ENCODE assay signal across 37 cellular contexts in genomic region chr7:104388222-104388621, GRCh38. TPM values are rescaled to one million over a fixed set of nuclear protein-coding genes. Genes with fewer than 3 reads are reported as not detected.
"Had no signal": no experiment of that assay in that cellular context is flagged by ENCODE, and none has a peak within 500 bp of the region (broad histone marks: within the 10 kb centered on the region; RNA-seq: fewer than 3 reads in every experiment).

No MANE protein-coding gene starts in this region.

- H3K4me3 Mint-ChIP-seq: activated CD4-positive, alpha-beta memory T cell treated with anti-CD3 and anti-CD28 coated beads, Interleukin-2, amount 10 ng/mL, durations not matched to agents 7 days and 5 days; activated CD4-positive, alpha-beta T cell treated with anti-CD3 and anti-CD28 coated beads for 36 hours; activated CD4-positive, alpha-beta T cell treated with anti-CD3 and anti-CD28 coated beads, Interleukin-2, amount 10 ng/mL, durations not matched to agents 7 days and 5 days; activated CD8-positive, alpha-beta memory T cell treated with anti-CD3 and anti-CD28 coated beads, Interleukin-2, amount 10 ng/mL, durations not matched to agents 7 days and 5 days; activated CD8-positive, alpha-beta T cell treated with anti-CD3 and anti-CD28 coated beads, Interleukin-2, amount 10 ng/mL, durations not matched to agents 7 days and 5 days; activated naive CD4-positive, alpha-beta T cell treated with anti-CD3 and anti-CD28 coated beads, Interleukin-2, amount 10 ng/mL, durations not matched to agents 7 days and 5 days; activated naive CD4-positive, alpha-beta T cell treated with anti-CD3 and anti-CD28 coated beads, Interleukin-2, amount 50 U/mL, for 24 hours; activated naive CD8-positive, alpha-beta T cell; activated naive CD8-positive, alpha-beta T cell treated with anti-CD3 and anti-CD28 coated beads, Interleukin-2, amount 10 ng/mL, durations not matched to agents 7 days and 5 days; activated naive CD8-positive, alpha-beta T cell treated with anti-CD3 and anti-CD28 coated beads, Interleukin-2, amount 50 U/mL, for 24 hours; activated T-cell treated with anti-CD3 and anti-CD28 coated beads, Interleukin-2, amount 50 U/mL, for 24 hours; brain; central memory CD8-positive, alpha-beta T cell; T-helper 17 cell had no signal

- H3K27me3 Mint-ChIP-seq: activated CD4-positive, alpha-beta memory T cell treated with anti-CD3 and anti-CD28 coated beads, Interleukin-2, amount 10 ng/mL, durations not matched to agents 7 days and 5 days; activated CD4-positive, alpha-beta T cell treated with anti-CD3 and anti-CD28 coated beads for 36 hours; activated CD4-positive, alpha-beta T cell treated with anti-CD3 and anti-CD28 coated beads, Interleukin-2, amount 10 ng/mL, durations not matched to agents 7 days and 5 days; activated CD8-positive, alpha-beta memory T cell treated with anti-CD3 and anti-CD28 coated beads, Interleukin-2, amount 10 ng/mL, durations not matched to agents 7 days and 5 days; activated naive CD4-positive, alpha-beta T cell treated with anti-CD3 and anti-CD28 coated beads, Interleukin-2, amount 10 ng/mL, durations not matched to agents 7 days and 5 days; activated naive CD8-positive, alpha-beta T cell treated with anti-CD3 and anti-CD28 coated beads, Interleukin-2, amount 10 ng/mL, durations not matched to agents 7 days and 5 days; activated naive CD8-positive, alpha-beta T cell treated with anti-CD3 and anti-CD28 coated beads, Interleukin-2, amount 50 U/mL, for 24 hours; activated T-cell treated with anti-CD3 and anti-CD28 coated beads, Interleukin-2, amount 50 U/mL, for 24 hours; brain; central memory CD8-positive, alpha-beta T cell; T-helper 17 cell had no signal

- H3K4me1 Mint-ChIP-seq: activated CD4-positive, alpha-beta memory T cell treated with anti-CD3 and anti-CD28 coated beads, Interleukin-2, amount 10 ng/mL, durations not matched to agents 7 days and 5 days; activated CD4-positive, alpha-beta T cell treated with anti-CD3 and anti-CD28 coated beads for 36 hours; activated CD4-positive, alpha-beta T cell treated with anti-CD3 and anti-CD28 coated beads, Interleukin-2, amount 10 ng/mL, durations not matched to agents 7 days and 5 days; activated CD8-positive, alpha-beta memory T cell treated with anti-CD3 and anti-CD28 coated beads, Interleukin-2, amount 10 ng/mL, durations not matched to agents 7 days and 5 days; activated naive CD4-positive, alpha-beta T cell treated with anti-CD3 and anti-CD28 coated beads, Interleukin-2, amount 10 ng/mL, durations not matched to agents 7 days and 5 days; activated naive CD4-positive, alpha-beta T cell treated with anti-CD3 and anti-CD28 coated beads, Interleukin-2, amount 50 U/mL, for 24 hours; activated naive CD8-positive, alpha-beta T cell treated with anti-CD3 and anti-CD28 coated beads, Interleukin-2, amount 10 ng/mL, durations not matched to agents 7 days and 5 days; activated naive CD8-positive, alpha-beta T cell treated with anti-CD3 and anti-CD28 coated beads, Interleukin-2, amount 50 U/mL, for 24 hours; brain; central memory CD8-positive, alpha-beta T cell; T-helper 17 cell had no signal

- H3K9me3 Mint-ChIP-seq: central memory CD8-positive, alpha-beta T cell had no signal

- H3K36me3 Mint-ChIP-seq: activated CD8-positive, alpha-beta memory T cell treated with anti-CD3 and anti-CD28 coated beads, Interleukin-2, amount 10 ng/mL, durations not matched to agents 7 days and 5 days; activated naive CD4-positive, alpha-beta T cell treated with anti-CD3 and anti-CD28 coated beads, Interleukin-2, amount 10 ng/mL, durations not matched to agents 7 days and 5 days; activated naive CD4-positive, alpha-beta T cell treated with anti-CD3 and anti-CD28 coated beads, Interleukin-2, amount 50 U/mL, for 24 hours; activated naive CD8-positive, alpha-beta T cell; activated naive CD8-positive, alpha-beta T cell treated with anti-CD3 and anti-CD28 coated beads, Interleukin-2, amount 10 ng/mL, durations not matched to agents 7 days and 5 days; brain had no signal

- H3K27ac Mint-ChIP-seq: activated CD4-positive, alpha-beta memory T cell treated with anti-CD3 and anti-CD28 coated beads, Interleukin-2, amount 10 ng/mL, durations not matched to agents 7 days and 5 days; activated CD4-positive, alpha-beta T cell treated with anti-CD3 and anti-CD28 coated beads for 36 hours; activated CD8-positive, alpha-beta memory T cell treated with anti-CD3 and anti-CD28 coated beads, Interleukin-2, amount 10 ng/mL, durations not matched to agents 7 days and 5 days; activated CD8-positive, alpha-beta T cell treated with anti-CD3 and anti-CD28 coated beads, Interleukin-2, amount 10 ng/mL, durations not matched to agents 7 days and 5 days; activated naive CD4-positive, alpha-beta T cell treated with anti-CD3 and anti-CD28 coated beads, Interleukin-2, amount 10 ng/mL, durations not matched to agents 7 days and 5 days; activated naive CD4-positive, alpha-beta T cell treated with anti-CD3 and anti-CD28 coated beads, Interleukin-2, amount 50 U/mL, for 24 hours; activated naive CD8-positive, alpha-beta T cell; activated naive CD8-positive, alpha-beta T cell treated with anti-CD3 and anti-CD28 coated beads, Interleukin-2, amount 10 ng/mL, durations not matched to agents 7 days and 5 days; activated naive CD8-positive, alpha-beta T cell treated with anti-CD3 and anti-CD28 coated beads, Interleukin-2, amount 50 U/mL, for 24 hours; activated T-cell treated with anti-CD3 and anti-CD28 coated beads, Interleukin-2, amount 50 U/mL, for 24 hours; activated T-helper 2 cell treated with anti-CD3 and anti-CD28 coated beads, Interferon-gamma antibody, Interleukin-2, Interleukin-4, amounts not matched to agents 10 μg/mL and 5 μg/mL and 100 μg/mL, durations not matched to agents 14 hours and 24 hours and 36 hours; brain; T-helper 17 cell had no signal

- ATAC-seq: activated CD4-positive, alpha-beta T cell treated with anti-CD3 and anti-CD28 coated beads for 36 hours; activated CD4-positive, CD25-positive, alpha-beta regulatory T cell treated with anti-CD3 and anti-CD28 coated beads, Interleukin-2, amount 50 U/mL, for 24 hours; activated CD8-positive, alpha-beta memory T cell treated with anti-CD3 and anti-CD28 coated beads, Interleukin-2, amount 10 ng/mL, durations not matched to agents 7 days and 5 days; activated CD8-positive, alpha-beta T cell treated with anti-CD3 and anti-CD28 coated beads, Interleukin-2, amount 10 ng/mL, durations not matched to agents 7 days and 5 days; activated naive CD8-positive, alpha-beta T cell treated with anti-CD3 and anti-CD28 coated beads, Interleukin-2, amount 50 U/mL, for 24 hours; T-helper 17 cell had no signal

- DNase-seq: activated CD4-positive, alpha-beta memory T cell treated with anti-CD3 and anti-CD28 coated beads, Interleukin-2, amount 10 ng/mL, durations not matched to agents 7 days and 5 days; activated CD4-positive, alpha-beta T cell treated with anti-CD3 and anti-CD28 coated beads for 1 hour; activated CD4-positive, alpha-beta T cell treated with anti-CD3 and anti-CD28 coated beads for 36 hours; activated CD4-positive, alpha-beta T cell treated with anti-CD3 and anti-CD28 coated beads for 48 hours; activated CD4-positive, alpha-beta T cell treated with anti-CD3 and anti-CD28 coated beads, Interleukin-2, amount 10 ng/mL, durations not matched to agents 7 days and 5 days; activated CD4-positive, alpha-beta T cell treated with anti-CD3 and anti-CD28 coated beads, Interleukin-2, amount 50 U/mL, for 48 hours; activated CD4-positive, CD25-positive, alpha-beta regulatory T cell; activated CD8-positive, alpha-beta memory T cell treated with anti-CD3 and anti-CD28 coated beads for 24 hours; activated CD8-positive, alpha-beta memory T cell treated with anti-CD3 and anti-CD28 coated beads, Interleukin-2, amount 10 ng/mL, durations not matched to agents 7 days and 5 days; activated CD8-positive, alpha-beta memory T cell treated with anti-CD3 and anti-CD28 coated beads, Interleukin-2, amount 50 U/mL, for 48 hours; activated CD8-positive, alpha-beta T cell treated with anti-CD3 and anti-CD28 coated beads, Interleukin-2, amount 10 ng/mL, durations not matched to agents 7 days and 5 days; activated effector memory CD4-positive, alpha-beta T cell treated with Interleukin-2 at 50 U/mL for 16 hours; activated gamma-delta T cell; activated naive CD4-positive, alpha-beta T cell treated with anti-CD3 and anti-CD28 coated beads, Interleukin-2, amount 10 ng/mL, durations not matched to agents 7 days and 5 days; activated naive CD4-positive, alpha-beta T cell treated with Interleukin-2 at 50 U/mL for 16 hours; activated naive CD8-positive, alpha-beta T cell treated with anti-CD3 and anti-CD28 coated beads, Interleukin-2, amount 10 ng/mL, durations not matched to agents 7 days and 5 days; activated naive CD8-positive, alpha-beta T cell treated with anti-CD3 and anti-CD28 coated beads, Interleukin-2, amount 50 U/mL, for 24 hours; activated T-cell treated with anti-CD3 and anti-CD28 coated beads, Interleukin-2, amount 50 U/mL, for 24 hours; activated T-cell treated with anti-CD3 and anti-CD28 coated beads, Interleukin-2, amount 50 U/mL, for 48 hours; amygdala; anterior cingulate cortex; caudate nucleus; cerebellar nuclear complex; T-helper 17 cell; T-helper 9 cell had no signal

RNA-seq across cellular contexts. Expression of gene LHFPL3, which starts 59.8 kb away (rescaled TPM):
- total RNA-seq: activated CD4-positive, alpha-beta memory T cell treated with anti-CD3 and anti-CD28 coated beads, Interleukin-2, amount 10 ng/mL, durations not matched to agents 7 days and 5 days; activated CD4-positive, alpha-beta T cell treated with anti-CD3 and anti-CD28 coated beads for 36 hours; activated CD4-positive, alpha-beta T cell treated with anti-CD3 and anti-CD28 coated beads, Interleukin-2, amount 10 ng/mL, durations not matched to agents 7 days and 5 days; activated CD8-positive, alpha-beta memory T cell treated with anti-CD3 and anti-CD28 coated beads, Interleukin-2, amount 10 ng/mL, durations not matched to agents 7 days and 5 days; activated CD8-positive, alpha-beta T cell treated with anti-CD3 and anti-CD28 coated beads, Interleukin-2, amount 10 ng/mL, durations not matched to agents 7 days and 5 days; activated naive CD8-positive, alpha-beta T cell treated with anti-CD3 and anti-CD28 coated beads, Interleukin-2, amount 10 ng/mL, durations not matched to agents 7 days and 5 days; activated T-helper 2 cell treated with anti-CD3 and anti-CD28 coated beads, Interferon-gamma antibody, Interleukin-2, Interleukin-4, amounts not matched to agents 10 μg/mL and 5 μg/mL and 100 μg/mL, durations not matched to agents 14 hours and 24 hours and 36 hours; ascending aorta; bronchial epithelial cell; cardiac muscle cell; chondrocyte; T-helper 1 cell treated with Interleukin-12 subunit alpha and Interleukin-12 subunit beta and Interleukin-4 antibody, amounts not matched to agents 30 ng/mL and 1 ng/mL, for 36 hours; T-helper 17 cell; T-helper 2 cell treated with Interferon-gamma antibody and Interleukin-4, amounts not matched to agents 100 ng/mL and 5 ng/mL, for 36 hours had no signal
